In the genomic region with DNA sequence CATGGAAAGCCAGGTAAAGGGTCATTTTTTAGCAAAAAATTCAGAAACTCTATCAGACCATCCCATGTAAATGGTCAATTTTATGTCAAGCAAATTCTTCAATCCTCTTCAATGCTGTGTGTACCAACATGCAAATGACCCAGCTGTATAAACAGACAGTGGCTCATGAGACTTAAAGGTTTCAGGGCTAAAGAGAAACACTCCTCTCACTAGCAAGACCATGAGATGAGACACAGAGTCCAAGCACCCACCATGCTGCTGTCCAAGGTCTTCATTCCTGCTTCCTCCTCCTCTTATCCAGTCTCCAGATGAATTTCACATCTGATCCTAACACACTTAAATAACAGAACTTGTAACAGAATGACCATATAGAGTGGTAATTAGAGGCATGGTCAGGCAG, we compare ENCODE assay signal across 27 cellular contexts.
"Had no signal": no experiment of that assay in that cellular context is flagged by ENCODE, and none has a peak within 500 bp of the region (broad histone marks: within the 10 kb centered on the region; RNA-seq: fewer than 3 reads in every experiment).

No MANE protein-coding gene starts in this region.

- DNase-seq: activated B cell treated with CpG ODN at 0.5 μM for 24 hours; activated CD4-positive, alpha-beta memory T cell treated with anti-CD3 and anti-CD28 coated beads for 36 hours; activated CD4-positive, alpha-beta T cell treated with anti-CD3 and anti-CD28 coated beads for 1 hour; activated CD4-positive, alpha-beta T cell treated with anti-CD3 and anti-CD28 coated beads, Interleukin-2, amount 10 ng/mL, durations not matched to agents 7 days and 5 days; activated CD8-positive, alpha-beta memory T cell treated with anti-CD3 and anti-CD28 coated beads for 24 hours; activated effector memory CD4-positive, alpha-beta T cell treated with anti-CD3 and anti-CD28 coated beads, Interleukin-2, amount 50 U/mL, for 16 hours; activated naive CD4-positive, alpha-beta T cell treated with Interleukin-2 at 50 U/mL for 16 hours; activated naive CD8-positive, alpha-beta T cell treated with anti-CD3 and anti-CD28 coated beads, Interleukin-2, amount 50 U/mL, for 24 hours; activated T-cell treated with anti-CD3 and anti-CD28 coated beads, Interleukin-2, amount 50 U/mL, for 4 hours; amniotic stem cell; body of pancreas; central memory CD4-positive, alpha-beta T cell; MG63; MV-4-11; NCI-H1092 treated with DMSO at 0.1 percent for 48 hours; NCI-H1417 treated with DMSO at 0.1 percent for 48 hours; NCI-H1694; NCI-H2029; NCI-H2107; NCI-H2171 treated with DMSO at 0.1 percent for 48 hours; NCI-H226; NCI-H69; NK-92 treated with Interleukin-12 subunit alpha and Interleukin-12 subunit beta, amount 100 ng/mL, for 24 hours; OCI-M1; RPMI8226; T-helper 17 cell; T-helper 9 cell had no signal
